8 cellular contexts compared by ENCODE assay signal in genomic region chr16:1543085-1543896, GRCh38.
DNase-seq lines count a peak whose midpoint lies in the region; ATAC-seq and TF ChIP-seq lines count a peak whose summit lies in the region.

No MANE protein-coding gene starts in this region.

- H4K20me1 ChIP-seq in OCI-LY3 (ENCODE audit: insufficient read depth, low read length): no peaks in the 10 kb centered on the region

- no peaks in the 10 kb centered on the region for H3K9me3 ChIP-seq in OCI-LY3 (ENCODE audit: insufficient read depth, low read length)

- no peak overlapping the region for H3K27ac ChIP-seq in OCI-LY3 (ENCODE audit: low read length)

- H3K27me3 ChIP-seq in OCI-LY3 (ENCODE audit: low read depth, low read length): no peaks in the 10 kb centered on the region

- ATAC-seq in HG02981 (IDR thresholded peaks at IDR 0.05; ENCODE audit: unreplicated experiment): no peak
- ATAC-seq in GM21529 (IDR thresholded peaks at IDR 0.05; ENCODE audit: unreplicated experiment): no peak
- no peak for ATAC-seq in GM18505 (IDR thresholded peaks at IDR 0.05; ENCODE audit: unreplicated experiment)

- no peaks in the 10 kb centered on the region for H3K79me2 ChIP-seq in OCI-LY3 (ENCODE audit: low read length)

- H3K36me3 ChIP-seq in OCI-LY3 (replicated peaks; ENCODE audit: low read depth, low read length): no peaks in the 10 kb centered on the region

- H2AFZ ChIP-seq in OCI-LY3 (ENCODE audit: low read depth, low read length): peak overlapping the region; percentile 77

- TF ChIP-seq CTCF in GM12865 (IDR thresholded peaks at IDR 0.05; ENCODE audit: insufficient read depth, low read depth, low read length, missing control alignments) (no peak), OCI-LY3 (IDR thresholded peaks at IDR 0.05; ENCODE audit: low read depth, low read length) (no peak), retinal pigment epithelial cell (conservative IDR thresholded peaks at IDR 0.05; ENCODE audit: low read depth, low read length) (no peak)

- peak; percentile 30 for DNase-seq in GM12865 (ENCODE audit: low read depth)
- peak; percentile 20 for DNase-seq in activated effector memory CD4-positive, alpha-beta T cell treated with Interleukin-2 at 50 U/mL for 16 hours
- peak in 31 of 42 donors; percentile 8 to 60 (median 28) for DNase-seq in head of caudate nucleus
- peak; percentile 3 for DNase-seq in retinal pigment epithelial cell (ENCODE audit: low read depth)

- peak overlapping the region; percentile 68 for H3K4me2 ChIP-seq in OCI-LY3 (ENCODE audit: low read length)

- H3K4me3 ChIP-seq in GM12865 (ENCODE audit: low read depth, low read length) (no peak overlapping the region), OCI-LY3 (ENCODE audit: low read length) (peak overlapping the region; percentile 51), retinal pigment epithelial cell (ENCODE audit: low read length) (no peak overlapping the region)

- peaks cover 5% of the 10 kb centered on the region for H3K4me1 ChIP-seq in OCI-LY3 (ENCODE audit: low read length)

- intact Hi-C loops in head of caudate nucleus (cut with DNase I): no loop called here

- no peak overlapping the region for H3K9ac ChIP-seq in OCI-LY3 (ENCODE audit: low read length)

- TF ChIP-seq POLR2A in GM18505 (IDR thresholded peaks at IDR 0.05; ENCODE audit: borderline replicate concordance, extremely low read depth, insufficient read depth, insufficient read length): no peak
